17 cellular contexts compared by ENCODE assay signal in the genomic region with DNA sequence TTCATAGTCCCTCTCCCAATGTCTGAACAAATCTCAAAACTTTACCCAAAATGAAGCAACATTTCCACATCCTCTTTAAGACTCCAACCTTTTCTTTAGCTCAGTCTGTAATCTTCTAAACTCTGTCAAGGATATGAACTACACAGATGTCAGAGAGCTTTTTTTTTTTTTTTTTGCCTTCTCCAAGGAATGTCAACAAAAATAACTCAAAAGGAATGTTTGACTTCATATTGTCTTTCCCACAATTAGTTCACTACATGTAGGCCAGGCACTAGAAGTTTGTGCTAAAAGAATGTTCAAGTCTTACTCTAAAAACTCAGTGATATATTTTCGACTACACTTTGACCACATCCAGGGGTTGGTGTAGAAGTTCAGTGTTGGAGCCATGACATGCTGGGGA. TPM values are rescaled to one million over a fixed set of nuclear protein-coding genes. Genes with fewer than 3 reads are reported as not detected.
DNase-seq lines count a peak whose midpoint lies in the region; ATAC-seq, FAIRE-seq and TF ChIP-seq lines count a peak whose summit lies in the region.
"Had no signal": no experiment of that assay in that cellular context is flagged by ENCODE, and none has a peak within 500 bp of the region (broad histone marks: within the 10 kb centered on the region; RNA-seq: fewer than 3 reads in every experiment).

No MANE protein-coding gene starts in this region.

- no peak overlapping the region for H4K8ac ChIP-seq in mesendoderm (ENCODE audit: low read depth, low read length)

- H3K27me3 Mint-ChIP-seq in endothelial cell (ENCODE audit: unreplicated experiment) = no peaks in the 10 kb centered on the region

- no peaks in the 10 kb centered on the region for H3K79me2 ChIP-seq in mesendoderm (ENCODE audit: control insufficient read depth, insufficient read depth, low read length)

- H3K27me3 ChIP-seq in left ventricle myocardium inferior (ENCODE audit: low read depth) (no peaks in the 10 kb centered on the region), mesendoderm (ENCODE audit: insufficient read depth, low read length, poor library complexity) (no peaks in the 10 kb centered on the region), vagina (no peaks in the 10 kb centered on the region)
- H3K27me3 ChIP-seq: adrenal gland, MG63, suprapubic skin had no signal

- FAIRE-seq in HTR-8/SVneo (lab: Jason Lieb, UNC) = no peak

- H3K9ac ChIP-seq in mesendoderm (ENCODE audit: low read length) = no peak overlapping the region

- H2BK5ac ChIP-seq in mesendoderm (ENCODE audit: low read length) = no peak overlapping the region

- H2BK15ac ChIP-seq in mesendoderm (replicated peaks; ENCODE audit: low read depth) = no peak overlapping the region

- H3K4me1 Mint-ChIP-seq in endothelial cell (ENCODE audit: unreplicated experiment) = peaks cover 49% of the 10 kb centered on the region

- no peak for TF ChIP-seq POLR2A in vagina (IDR thresholded peaks at IDR 0.05)

- TF ChIP-seq CTCF in left ventricle myocardium inferior (IDR thresholded peaks at IDR 0.05; ENCODE audit: borderline replicate concordance) = no peak
- TF ChIP-seq CTCF in endothelial cell (IDR thresholded peaks at IDR 0.05; ENCODE audit: unreplicated experiment) = no peak
- no peak for TF ChIP-seq CTCF in vagina (IDR thresholded peaks at IDR 0.05)

- H3K4me3 ChIP-seq in left ventricle myocardium inferior = no peak overlapping the region
- no peak overlapping the region for H3K4me3 ChIP-seq in mesendoderm (ENCODE audit: low read length)
- no peak overlapping the region for H3K4me3 ChIP-seq in vagina
- H3K4me3 ChIP-seq: adrenal gland, MG63, suprapubic skin had no signal

- ATAC-seq in left ventricle myocardium superior (no peak), HG02938 (IDR thresholded peaks at IDR 0.05; ENCODE audit: unreplicated experiment) (no peak)

- no peak overlapping the region for H3K56ac ChIP-seq in mesendoderm (ENCODE audit: low read length)

- peak overlapping the region; percentile 7 for H3K4me3 Mint-ChIP-seq in endothelial cell (ENCODE audit: unreplicated experiment)
- H3K4me3 Mint-ChIP-seq: activated T-helper 1 cell treated with anti-CD3 and anti-CD28 coated beads, Interleukin-12 subunit alpha, Interleukin-12 subunit beta, Interleukin-2, Interleukin-4 antibody, amounts not matched to agents 30 ng/mL and 10 ng/mL and 1 ng/mL, durations not matched to agents 14 hours and 24 hours and 36 hours; T-helper 2 cell treated with Interferon-gamma antibody and Interleukin-4, amounts not matched to agents 5 μg/mL and 100 μg/mL, for 36 hours had no signal

- no peaks in the 10 kb centered on the region for H3K9me3 ChIP-seq in left ventricle myocardium inferior (replicated peaks)
- H3K9me3 ChIP-seq in vagina = no peaks in the 10 kb centered on the region
- H3K9me3 ChIP-seq: adrenal gland, MG63, suprapubic skin had no signal

- H3K18ac ChIP-seq in mesendoderm (ENCODE audit: low read length) = no peak overlapping the region

- WGBS in mesendoderm (ENCODE audit: extremely low coverage, insufficient coverage, low lambda C conversion rate) = no CpG with 5 or more reads among the region's 1 CpG

- H3K79me1 ChIP-seq in mesendoderm (ENCODE audit: low read length) = no peaks in the 10 kb centered on the region

- H3K27ac ChIP-seq in left ventricle myocardium inferior (replicated peaks) (peak overlapping the region; percentile 50), mesendoderm (ENCODE audit: low read depth, low read length) (peak overlapping the region; percentile 38), vagina (peak overlapping the region; percentile 25)
- H3K27ac ChIP-seq: suprapubic skin had no signal

- no peak overlapping the region for H2AK5ac ChIP-seq in mesendoderm (ENCODE audit: low read length)

- DNase-seq in left ventricle myocardium inferior (no peak), left ventricle myocardium superior (no peak), endothelial cell (ENCODE audit: low spot score) (no peak), mesendoderm (no peak), vagina (ENCODE audit: extremely low spot score in 2 of 2) (no peak), GM19238 (ENCODE audit: insufficient read length, low spot score) (no peak), HTR-8/SVneo (ENCODE audit: insufficient read length, low spot score) (no peak)
- DNase-seq: ACHN; activated CD4-positive, alpha-beta T cell treated with anti-CD3 and anti-CD28 coated beads, Interleukin-2, amount 50 U/mL, for 1 hour; adrenal gland; DMS 273 treated with DMSO at 0.1 percent for 48 hours; effector CD8-positive, alpha-beta T cell; MG63 had no signal

- H3K9me3 Mint-ChIP-seq in endothelial cell (ENCODE audit: unreplicated experiment) = no peaks in the 10 kb centered on the region
- H3K9me3 Mint-ChIP-seq: activated T-helper 1 cell treated with anti-CD3 and anti-CD28 coated beads, Interleukin-12 subunit alpha, Interleukin-12 subunit beta, Interleukin-2, Interleukin-4 antibody, amounts not matched to agents 30 ng/mL and 10 ng/mL and 1 ng/mL, durations not matched to agents 14 hours and 24 hours and 36 hours; T-helper 2 cell treated with Interferon-gamma antibody and Interleukin-4, amounts not matched to agents 5 μg/mL and 100 μg/mL, for 36 hours had no signal

- no peak overlapping the region for H4K5ac ChIP-seq in mesendoderm (ENCODE audit: low read length)

- intact Hi-C loops in left ventricle myocardium inferior (cut with micrococcal nuclease) (no loop called here), left ventricle myocardium superior (cut with micrococcal nuclease) (no loop called here), vagina (cut with DNase I) (no loop called here)

- peaks cover 83% of the 10 kb centered on the region for H3K36me3 Mint-ChIP-seq in endothelial cell (ENCODE audit: low read depth, unreplicated experiment)

- H3K27ac Mint-ChIP-seq in endothelial cell (ENCODE audit: unreplicated experiment) = peak overlapping the region; percentile 86
- H3K27ac Mint-ChIP-seq: activated T-helper 1 cell treated with anti-CD3 and anti-CD28 coated beads, Interleukin-12 subunit alpha, Interleukin-12 subunit beta, Interleukin-2, Interleukin-4 antibody, amounts not matched to agents 30 ng/mL and 10 ng/mL and 1 ng/mL, durations not matched to agents 14 hours and 24 hours and 36 hours; T-helper 2 cell treated with Interferon-gamma antibody and Interleukin-4, amounts not matched to agents 5 μg/mL and 100 μg/mL, for 36 hours had no signal

- no peak overlapping the region for H3K4me2 ChIP-seq in mesendoderm (ENCODE audit: low read length)

- no peak overlapping the region for H3K4ac ChIP-seq in mesendoderm (ENCODE audit: low read depth, low read length)

- H3K36me3 ChIP-seq in left ventricle myocardium inferior = peaks cover 76% of the 10 kb centered on the region
- H3K36me3 ChIP-seq in mesendoderm (ENCODE audit: control insufficient read depth, insufficient read depth, low read length) = no peaks in the 10 kb centered on the region
- no peaks in the 10 kb centered on the region for H3K36me3 ChIP-seq in vagina
- H3K36me3 ChIP-seq: MG63, suprapubic skin had no signal

- H3K23ac ChIP-seq in mesendoderm (ENCODE audit: low read length) = no peak overlapping the region

- no peak overlapping the region for H2BK120ac ChIP-seq in mesendoderm (ENCODE audit: low read depth, low read length)

- peaks cover 42% of the 10 kb centered on the region for H3K4me1 ChIP-seq in left ventricle myocardium inferior
- H3K4me1 ChIP-seq in mesendoderm (ENCODE audit: control insufficient read depth, low read depth, low read length) = peaks cover 14% of the 10 kb centered on the region
- peaks cover 20% of the 10 kb centered on the region for H3K4me1 ChIP-seq in vagina

RNA-seq across cellular contexts. Expression of gene ADAMTS9, which starts 37.1 kb away (rescaled TPM):
- total RNA-seq in left ventricle myocardium inferior (14.7 TPM), left ventricle myocardium superior (15.1 TPM), endothelial cell (ENCODE audit: unreplicated experiment) (261 TPM), vagina (118 TPM)
- 0.84 TPM for polyA plus RNA-seq in mesendoderm (2013, experiment 1 of 2)
- polyA plus RNA-seq in mesendoderm (2013, experiment 2 of 2) = 0.67 TPM
- total RNA-seq: activated T-helper 1 cell treated with anti-CD3 and anti-CD28 coated beads, Interleukin-12 subunit alpha, Interleukin-12 subunit beta, Interleukin-2, Interleukin-4 antibody, amounts not matched to agents 30 ng/mL and 10 ng/mL and 1 ng/mL, durations not matched to agents 14 hours and 24 hours and 36 hours had no signal
